In the genomic region with DNA sequence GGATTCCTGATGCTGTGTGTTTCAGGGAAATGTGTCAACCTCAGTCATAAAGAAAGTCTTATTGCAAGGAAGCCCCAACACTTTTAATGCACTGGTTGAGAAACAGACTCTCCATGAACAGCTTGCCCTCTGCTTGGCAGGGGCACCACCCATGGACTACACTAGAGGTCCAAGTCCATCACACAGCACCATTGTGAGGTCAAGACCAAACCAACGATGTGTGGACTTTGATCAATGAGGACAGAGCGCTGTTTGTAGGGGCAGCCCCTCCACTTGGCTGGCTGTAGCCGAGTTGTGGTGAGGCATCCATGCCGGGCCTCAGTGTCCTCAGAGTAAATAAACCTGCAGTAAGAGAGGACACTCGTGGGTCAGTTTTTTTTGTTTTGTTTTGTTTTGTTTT, we compare ENCODE assay signal across 1 cellular context.
A peak's percentile ranks its signal among the peaks of the same experiment; 100 is the strongest.
TF ChIP-seq lines count a peak whose summit lies in the region.

No MANE protein-coding gene starts in this region.

TF ChIP-seq in HepG2, 621 proteins besides CTCF, POLR2A, EP300 and RAD21 (continues in another document):
- TF ChIP-seq NCOR1 (IDR thresholded peaks at IDR 0.05; ENCODE audit: borderline replicate concordance, low read length) = peak; percentile 65; the same call in 1 of the 2 replicates
- TF ChIP-seq HNF4A (CRISPR knock-in tag; IDR thresholded peaks at IDR 0.05) = peak; percentile 90
- no peak for TF ChIP-seq HNRNPH1 (optimal IDR thresholded peaks at IDR 0.05; ENCODE audit: low read depth, low read length)
- TF ChIP-seq RCOR2 (CRISPR knock-in tag; IDR thresholded peaks at IDR 0.05) = 0 out of 2 replicates have a peak, but pooled peaks have one; percentile 40
- TF ChIP-seq PRPF4 (IDR thresholded peaks at IDR 0.05; ENCODE audit: low read depth, low read length, poor library complexity, severe bottlenecking) = no peak
- no peak for TF ChIP-seq ZNF672 (CRISPR knock-in tag; IDR thresholded peaks at IDR 0.05)
- TF ChIP-seq, protein P1, sequence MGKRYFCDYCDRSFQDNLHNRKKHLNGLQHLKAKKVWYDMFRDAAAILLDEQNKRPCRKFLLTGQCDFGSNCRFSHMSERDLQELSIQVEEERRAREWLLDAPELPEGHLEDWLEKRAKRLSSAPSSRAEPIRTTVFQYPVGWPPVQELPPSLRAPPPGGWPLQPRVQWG (CRISPR knock-in tag; IDR thresholded peaks at IDR 0.05; ENCODE audit: borderline replicate concordance, low read depth) = no peak
- TF ChIP-seq, protein P2, sequence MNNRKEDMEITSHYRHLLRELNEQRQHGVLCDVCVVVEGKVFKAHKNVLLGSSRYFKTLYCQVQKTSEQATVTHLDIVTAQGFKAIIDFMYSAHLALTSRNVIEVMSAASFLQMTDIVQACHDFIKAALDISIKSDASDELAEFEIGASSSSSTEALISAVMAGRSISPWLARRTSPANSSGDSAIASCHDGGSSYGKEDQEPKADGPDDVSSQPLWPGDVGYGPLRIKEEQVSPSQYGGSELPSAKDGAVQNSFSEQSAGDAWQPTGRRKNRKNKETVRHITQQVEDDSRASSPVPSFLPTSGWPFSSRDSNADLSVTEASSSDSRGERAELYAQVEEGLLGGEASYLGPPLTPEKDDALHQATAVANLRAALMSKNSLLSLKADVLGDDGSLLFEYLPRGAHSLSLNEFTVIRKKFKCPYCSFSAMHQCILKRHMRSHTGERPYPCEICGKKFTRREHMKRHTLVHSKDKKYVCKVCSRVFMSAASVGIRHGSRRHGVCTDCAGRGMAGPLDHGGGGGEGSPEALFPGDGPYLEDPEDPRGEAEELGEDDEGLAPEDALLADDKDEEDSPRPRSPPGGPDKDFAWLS (CRISPR knock-in tag; IDR thresholded peaks at IDR 0.05; ENCODE audit: borderline replicate concordance) = no peak
- no peak for TF ChIP-seq ZNF570 (CRISPR knock-in tag; IDR thresholded peaks at IDR 0.05; ENCODE audit: borderline replicate concordance)
- TF ChIP-seq, protein P3, sequence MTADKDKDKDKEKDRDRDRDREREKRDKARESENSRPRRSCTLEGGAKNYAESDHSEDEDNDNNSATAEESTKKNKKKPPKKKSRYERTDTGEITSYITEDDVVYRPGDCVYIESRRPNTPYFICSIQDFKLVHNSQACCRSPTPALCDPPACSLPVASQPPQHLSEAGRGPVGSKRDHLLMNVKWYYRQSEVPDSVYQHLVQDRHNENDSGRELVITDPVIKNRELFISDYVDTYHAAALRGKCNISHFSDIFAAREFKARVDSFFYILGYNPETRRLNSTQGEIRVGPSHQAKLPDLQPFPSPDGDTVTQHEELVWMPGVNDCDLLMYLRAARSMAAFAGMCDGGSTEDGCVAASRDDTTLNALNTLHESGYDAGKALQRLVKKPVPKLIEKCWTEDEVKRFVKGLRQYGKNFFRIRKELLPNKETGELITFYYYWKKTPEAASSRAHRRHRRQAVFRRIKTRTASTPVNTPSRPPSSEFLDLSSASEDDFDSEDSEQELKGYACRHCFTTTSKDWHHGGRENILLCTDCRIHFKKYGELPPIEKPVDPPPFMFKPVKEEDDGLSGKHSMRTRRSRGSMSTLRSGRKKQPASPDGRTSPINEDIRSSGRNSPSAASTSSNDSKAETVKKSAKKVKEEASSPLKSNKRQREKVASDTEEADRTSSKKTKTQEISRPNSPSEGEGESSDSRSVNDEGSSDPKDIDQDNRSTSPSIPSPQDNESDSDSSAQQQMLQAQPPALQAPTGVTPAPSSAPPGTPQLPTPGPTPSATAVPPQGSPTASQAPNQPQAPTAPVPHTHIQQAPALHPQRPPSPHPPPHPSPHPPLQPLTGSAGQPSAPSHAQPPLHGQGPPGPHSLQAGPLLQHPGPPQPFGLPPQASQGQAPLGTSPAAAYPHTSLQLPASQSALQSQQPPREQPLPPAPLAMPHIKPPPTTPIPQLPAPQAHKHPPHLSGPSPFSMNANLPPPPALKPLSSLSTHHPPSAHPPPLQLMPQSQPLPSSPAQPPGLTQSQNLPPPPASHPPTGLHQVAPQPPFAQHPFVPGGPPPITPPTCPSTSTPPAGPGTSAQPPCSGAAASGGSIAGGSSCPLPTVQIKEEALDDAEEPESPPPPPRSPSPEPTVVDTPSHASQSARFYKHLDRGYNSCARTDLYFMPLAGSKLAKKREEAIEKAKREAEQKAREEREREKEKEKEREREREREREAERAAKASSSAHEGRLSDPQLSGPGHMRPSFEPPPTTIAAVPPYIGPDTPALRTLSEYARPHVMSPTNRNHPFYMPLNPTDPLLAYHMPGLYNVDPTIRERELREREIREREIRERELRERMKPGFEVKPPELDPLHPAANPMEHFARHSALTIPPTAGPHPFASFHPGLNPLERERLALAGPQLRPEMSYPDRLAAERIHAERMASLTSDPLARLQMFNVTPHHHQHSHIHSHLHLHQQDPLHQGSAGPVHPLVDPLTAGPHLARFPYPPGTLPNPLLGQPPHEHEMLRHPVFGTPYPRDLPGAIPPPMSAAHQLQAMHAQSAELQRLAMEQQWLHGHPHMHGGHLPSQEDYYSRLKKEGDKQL (CRISPR knock-in tag; IDR thresholded peaks at IDR 0.05; ENCODE audit: low read depth) = no peak
- peak; percentile 93 for TF ChIP-seq ZBTB33 (CRISPR knock-in tag; IDR thresholded peaks at IDR 0.05)
- TF ChIP-seq PHF8 (CRISPR knock-in tag; IDR thresholded peaks at IDR 0.05) = no peak
- TF ChIP-seq HNRNPK (IDR thresholded peaks at IDR 0.05; ENCODE audit: low read depth, low read length, poor library complexity, severe bottlenecking) = no peak
- no peak for TF ChIP-seq SRSF1 (optimal IDR thresholded peaks at IDR 0.05; ENCODE audit: low read depth, low read length)
- TF ChIP-seq HNRNPL (IDR thresholded peaks at IDR 0.05; ENCODE audit: low read depth, low read length) = 0 out of 2 replicates have a peak, but pooled peaks have one; percentile 42
- no peak for TF ChIP-seq BORCS8-MEF2B (CRISPR knock-in tag; IDR thresholded peaks at IDR 0.05)
- no peak for TF ChIP-seq ZNF260 (CRISPR knock-in tag; IDR thresholded peaks at IDR 0.05; ENCODE audit: borderline replicate concordance, low read depth)
- TF ChIP-seq, protein P4, sequence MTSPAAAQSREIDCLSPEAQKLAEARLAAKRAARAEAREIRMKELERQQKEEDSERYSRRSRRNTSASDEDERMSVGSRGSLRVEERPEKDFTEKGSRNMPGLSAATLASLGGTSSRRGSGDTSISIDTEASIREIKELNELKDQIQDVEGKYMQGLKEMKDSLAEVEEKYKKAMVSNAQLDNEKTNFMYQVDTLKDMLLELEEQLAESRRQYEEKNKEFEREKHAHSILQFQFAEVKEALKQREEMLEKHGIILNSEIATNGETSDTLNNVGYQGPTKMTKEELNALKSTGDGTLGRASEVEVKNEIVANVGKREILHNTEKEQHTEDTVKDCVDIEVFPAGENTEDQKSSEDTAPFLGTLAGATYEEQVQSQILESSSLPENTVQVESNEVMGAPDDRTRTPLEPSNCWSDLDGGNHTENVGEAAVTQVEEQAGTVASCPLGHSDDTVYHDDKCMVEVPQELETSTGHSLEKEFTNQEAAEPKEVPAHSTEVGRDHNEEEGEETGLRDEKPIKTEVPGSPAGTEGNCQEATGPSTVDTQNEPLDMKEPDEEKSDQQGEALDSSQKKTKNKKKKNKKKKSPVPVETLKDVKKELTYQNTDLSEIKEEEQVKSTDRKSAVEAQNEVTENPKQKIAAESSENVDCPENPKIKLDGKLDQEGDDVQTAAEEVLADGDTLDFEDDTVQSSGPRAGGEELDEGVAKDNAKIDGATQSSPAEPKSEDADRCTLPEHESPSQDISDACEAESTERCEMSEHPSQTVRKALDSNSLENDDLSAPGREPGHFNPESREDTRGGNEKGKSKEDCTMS (CRISPR knock-in tag; conservative IDR thresholded peaks at IDR 0.05) = no peak
- no peak for TF ChIP-seq ATAD3A (CRISPR knock-in tag; IDR thresholded peaks at IDR 0.05)
- TF ChIP-seq HOXA3 (CRISPR knock-in tag; IDR thresholded peaks at IDR 0.05) = peak; percentile 26; the same call in 1 of the 2 replicates
- TF ChIP-seq ZMYM2 (CRISPR knock-in tag; IDR thresholded peaks at IDR 0.05) = peak; percentile 71; the same call in 1 of the 2 replicates
- TF ChIP-seq, protein P5, sequence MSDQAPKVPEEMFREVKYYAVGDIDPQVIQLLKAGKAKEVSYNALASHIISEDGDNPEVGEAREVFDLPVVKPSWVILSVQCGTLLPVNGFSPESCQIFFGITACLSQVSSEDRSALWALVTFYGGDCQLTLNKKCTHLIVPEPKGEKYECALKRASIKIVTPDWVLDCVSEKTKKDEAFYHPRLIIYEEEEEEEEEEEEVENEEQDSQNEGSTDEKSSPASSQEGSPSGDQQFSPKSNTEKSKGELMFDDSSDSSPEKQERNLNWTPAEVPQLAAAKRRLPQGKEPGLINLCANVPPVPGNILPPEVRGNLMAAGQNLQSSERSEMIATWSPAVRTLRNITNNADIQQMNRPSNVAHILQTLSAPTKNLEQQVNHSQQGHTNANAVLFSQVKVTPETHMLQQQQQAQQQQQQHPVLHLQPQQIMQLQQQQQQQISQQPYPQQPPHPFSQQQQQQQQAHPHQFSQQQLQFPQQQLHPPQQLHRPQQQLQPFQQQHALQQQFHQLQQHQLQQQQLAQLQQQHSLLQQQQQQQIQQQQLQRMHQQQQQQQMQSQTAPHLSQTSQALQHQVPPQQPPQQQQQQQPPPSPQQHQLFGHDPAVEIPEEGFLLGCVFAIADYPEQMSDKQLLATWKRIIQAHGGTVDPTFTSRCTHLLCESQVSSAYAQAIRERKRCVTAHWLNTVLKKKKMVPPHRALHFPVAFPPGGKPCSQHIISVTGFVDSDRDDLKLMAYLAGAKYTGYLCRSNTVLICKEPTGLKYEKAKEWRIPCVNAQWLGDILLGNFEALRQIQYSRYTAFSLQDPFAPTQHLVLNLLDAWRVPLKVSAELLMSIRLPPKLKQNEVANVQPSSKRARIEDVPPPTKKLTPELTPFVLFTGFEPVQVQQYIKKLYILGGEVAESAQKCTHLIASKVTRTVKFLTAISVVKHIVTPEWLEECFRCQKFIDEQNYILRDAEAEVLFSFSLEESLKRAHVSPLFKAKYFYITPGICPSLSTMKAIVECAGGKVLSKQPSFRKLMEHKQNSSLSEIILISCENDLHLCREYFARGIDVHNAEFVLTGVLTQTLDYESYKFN (CRISPR knock-in tag; conservative IDR thresholded peaks at IDR 0.05) = 0 out of 2 replicates have a peak, but pooled peaks have one; percentile 49
- TF ChIP-seq NFKBIZ (CRISPR knock-in tag; IDR thresholded peaks at IDR 0.05) = no peak
- no peak for TF ChIP-seq ELF4 (CRISPR knock-in tag; IDR thresholded peaks at IDR 0.05; ENCODE audit: borderline replicate concordance)
- TF ChIP-seq CREBL2 (CRISPR knock-in tag; IDR thresholded peaks at IDR 0.05; ENCODE audit: borderline replicate concordance) = no peak
- no peak for TF ChIP-seq NFE2 (CRISPR knock-in tag; IDR thresholded peaks at IDR 0.05)
- peak; percentile 30; the same call in 1 of the 2 replicates for TF ChIP-seq POGZ (CRISPR knock-in tag; IDR thresholded peaks at IDR 0.05)
- no peak for TF ChIP-seq ZNF512 (CRISPR knock-in tag; IDR thresholded peaks at IDR 0.05)
- no peak for TF ChIP-seq TEAD2 (CRISPR knock-in tag; IDR thresholded peaks at IDR 0.05)
- TF ChIP-seq SKI (IDR thresholded peaks at IDR 0.05; ENCODE audit: partially characterized antibody) = no peak
- TF ChIP-seq TCF12 (IDR thresholded peaks at IDR 0.05) = no peak
- TF ChIP-seq TCF12 (CRISPR knock-in tag; IDR thresholded peaks at IDR 0.05) = no peak
- TF ChIP-seq, protein P6, sequence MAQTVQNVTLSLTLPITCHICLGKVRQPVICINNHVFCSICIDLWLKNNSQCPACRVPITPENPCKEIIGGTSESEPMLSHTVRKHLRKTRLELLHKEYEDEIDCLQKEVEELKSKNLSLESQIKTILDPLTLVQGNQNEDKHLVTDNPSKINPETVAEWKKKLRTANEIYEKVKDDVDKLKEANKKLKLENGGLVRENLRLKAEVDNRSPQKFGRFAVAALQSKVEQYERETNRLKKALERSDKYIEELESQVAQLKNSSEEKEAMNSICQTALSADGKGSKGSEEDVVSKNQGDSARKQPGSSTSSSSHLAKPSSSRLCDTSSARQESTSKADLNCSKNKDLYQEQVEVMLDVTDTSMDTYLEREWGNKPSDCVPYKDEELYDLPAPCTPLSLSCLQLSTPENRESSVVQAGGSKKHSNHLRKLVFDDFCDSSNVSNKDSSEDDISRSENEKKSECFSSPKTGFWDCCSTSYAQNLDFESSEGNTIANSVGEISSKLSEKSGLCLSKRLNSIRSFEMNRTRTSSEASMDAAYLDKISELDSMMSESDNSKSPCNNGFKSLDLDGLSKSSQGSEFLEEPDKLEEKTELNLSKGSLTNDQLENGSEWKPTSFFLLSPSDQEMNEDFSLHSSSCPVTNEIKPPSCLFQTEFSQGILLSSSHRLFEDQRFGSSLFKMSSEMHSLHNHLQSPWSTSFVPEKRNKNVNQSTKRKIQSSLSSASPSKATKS (CRISPR knock-in tag; IDR thresholded peaks at IDR 0.05) = no peak
- no peak for TF ChIP-seq MBD4 (IDR thresholded peaks at IDR 0.05; ENCODE audit: borderline replicate concordance, low read length)
- no peak for TF ChIP-seq ZFP36 (IDR thresholded peaks at IDR 0.05; ENCODE audit: borderline replicate concordance, low read depth, low read length, partially characterized antibody)
- no peak for TF ChIP-seq ZNF224 (CRISPR knock-in tag; IDR thresholded peaks at IDR 0.05)
- TF ChIP-seq IKZF1 (IDR thresholded peaks at IDR 0.05) = no peak
- TF ChIP-seq BCL6 (CRISPR knock-in tag; IDR thresholded peaks at IDR 0.05) = no peak
- no peak for TF ChIP-seq MED8 (CRISPR knock-in tag; IDR thresholded peaks at IDR 0.05; ENCODE audit: insufficient replicate concordance)
- 0 out of 4 replicates have a peak, but pooled peaks of 1 of the 2 experiments have one; percentile 35 for TF ChIP-seq NR2F1 (CRISPR knock-in tag; IDR thresholded peaks at IDR 0.05)
- TF ChIP-seq ZNF547 (CRISPR knock-in tag; IDR thresholded peaks at IDR 0.05) = no peak
- no peak for TF ChIP-seq GABPA (IDR thresholded peaks at IDR 0.05; ENCODE audit: low read depth, low read length)
- no peak for TF ChIP-seq GABPA (CRISPR knock-in tag; IDR thresholded peaks at IDR 0.05; ENCODE audit: low read depth)
